20 cellular contexts compared by ENCODE assay signal in the genomic region with DNA sequence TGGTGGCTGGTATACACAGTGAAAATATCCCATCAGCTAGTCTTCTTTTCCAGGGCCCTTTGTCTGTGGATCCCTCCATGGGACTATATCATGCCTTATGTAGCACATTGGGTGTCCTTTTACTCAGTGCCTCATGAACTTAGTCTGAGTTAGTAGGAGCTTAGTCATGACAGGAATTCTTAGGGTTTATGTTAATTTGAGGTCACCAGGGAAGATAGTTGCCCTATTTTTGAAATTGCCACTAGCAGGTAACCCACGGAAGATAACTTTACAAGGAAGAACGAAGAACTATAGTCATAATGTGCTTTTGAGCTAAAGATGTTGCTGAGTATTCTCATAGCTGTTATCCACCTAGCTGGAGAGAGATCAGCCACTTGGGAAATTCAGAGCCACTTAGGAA. TPM values are rescaled to one million over a fixed set of nuclear protein-coding genes. Genes with fewer than 3 reads are reported as not detected.
A peak's percentile ranks its signal among the peaks of the same experiment; 100 is the strongest.
DNase-seq lines count a peak whose midpoint lies in the region; ATAC-seq, FAIRE-seq and TF ChIP-seq lines count a peak whose summit lies in the region.
"Had no signal": no experiment of that assay in that cellular context is flagged by ENCODE, and none has a peak within 500 bp of the region (broad histone marks: within the 10 kb centered on the region; RNA-seq: fewer than 3 reads in every experiment).

No MANE protein-coding gene starts in this region.

- H3K36me3 ChIP-seq in OCI-LY3 (replicated peaks; ENCODE audit: low read depth, low read length) (peaks cover 92% of the 10 kb centered on the region), upper lobe of left lung (peaks cover 22 to 100% (median 88%) of the 10 kb centered on the region in 4 donors)

- no peak overlapping the region for H3K9ac ChIP-seq in OCI-LY3 (ENCODE audit: low read length)
- H3K9ac ChIP-seq: BLaER1, GM23248 had no signal

- peak overlapping the region; percentile 49 for H3K4me2 ChIP-seq in OCI-LY3 (ENCODE audit: low read length)
- H3K4me2 ChIP-seq: BLaER1 had no signal

- H3K36me3 Mint-ChIP-seq in activated T-cell treated with anti-CD3 and anti-CD28 coated beads, Interleukin-2, amount 50 U/mL, for 24 hours (ENCODE audit: low read depth): peaks cover 98% of the 10 kb centered on the region

- peaks cover 61% of the 10 kb centered on the region for H4K20me1 ChIP-seq in OCI-LY3 (ENCODE audit: insufficient read depth, low read length)

- ATAC-seq in upper lobe of left lung (ENCODE audit: low FRiP score in 2 of 2) (no peak), GM18868 (IDR thresholded peaks at IDR 0.05; ENCODE audit: unreplicated experiment) (no peak)
- ATAC-seq: CD8-positive, alpha-beta T cell had no signal

- no peaks in the 10 kb centered on the region for H3K9me3 Mint-ChIP-seq in activated T-cell treated with anti-CD3 and anti-CD28 coated beads, Interleukin-2, amount 50 U/mL, for 24 hours
- H3K9me3 Mint-ChIP-seq: CD8-positive, alpha-beta T cell had no signal

- H3K27me3 Mint-ChIP-seq in activated T-cell treated with anti-CD3 and anti-CD28 coated beads, Interleukin-2, amount 50 U/mL, for 24 hours: no peaks in the 10 kb centered on the region

- no peak overlapping the region for H2AFZ ChIP-seq in OCI-LY3 (ENCODE audit: low read depth, low read length)
- H2AFZ ChIP-seq: GM23248 had no signal

- TF ChIP-seq CTCF in OCI-LY3 (IDR thresholded peaks at IDR 0.05; ENCODE audit: low read depth, low read length): no peak
- no peak for TF ChIP-seq CTCF in upper lobe of left lung (IDR thresholded peaks at IDR 0.05)

- peak; percentile 58 for FAIRE-seq in GM12892 (lab: Jason Lieb, UNC)
- FAIRE-seq: HTR-8/SVneo had no signal

- no peak overlapping the region for H3K4me3 Mint-ChIP-seq in activated T-cell treated with anti-CD3 and anti-CD28 coated beads, Interleukin-2, amount 50 U/mL, for 24 hours
- H3K4me3 Mint-ChIP-seq: CD8-positive, alpha-beta T cell had no signal

- H3K27me3 ChIP-seq in OCI-LY3 (ENCODE audit: low read depth, low read length) (peaks cover 7% of the 10 kb centered on the region; the same call in 1 of the 2 replicates), upper lobe of left lung (no peaks in the 10 kb centered on the region)
- H3K27me3 ChIP-seq: BLaER1 had no signal

- peak overlapping the region; percentile 16 for H3K27ac Mint-ChIP-seq in activated T-cell treated with anti-CD3 and anti-CD28 coated beads, Interleukin-2, amount 50 U/mL, for 24 hours
- H3K27ac Mint-ChIP-seq: CD8-positive, alpha-beta T cell had no signal

- no peaks in the 10 kb centered on the region for H3K79me2 ChIP-seq in OCI-LY3 (ENCODE audit: low read length)

- DNase-seq in activated T-cell treated with anti-CD3 and anti-CD28 coated beads, Interleukin-2, amount 50 U/mL, for 24 hours: no peak
- DNase-seq in activated T-cell treated with anti-CD3 and anti-CD28 coated beads, Interleukin-2, amount 50 U/mL, for 48 hours: no peak
- DNase-seq in GM12892 (ENCODE audit: insufficient read length) (no peak), iris pigment epithelial cell (ENCODE audit: low read depth) (peak; percentile 23), upper lobe of left lung (no peak)
- no peak for DNase-seq in effector CD8-positive, alpha-beta T cell (lab: John Stamatoyannopoulos, UW)
- DNase-seq: 8988T; Calu3; CD8-positive, alpha-beta T cell; DMS79 treated with DMSO at 0.1 percent for 48 hours; GF-D8; GM23248; IMR-90 had no signal

- H3K4me1 ChIP-seq in OCI-LY3 (ENCODE audit: low read length) (peaks cover 27% of the 10 kb centered on the region), upper lobe of left lung (no peaks in the 10 kb centered on the region)
- H3K4me1 ChIP-seq: BLaER1, HAP-1 had no signal

- TF ChIP-seq EP300 in upper lobe of left lung (IDR thresholded peaks at IDR 0.05): no peak

- H3K9me3 ChIP-seq in OCI-LY3 (ENCODE audit: insufficient read depth, low read length): no peaks in the 10 kb centered on the region
- no peaks in the 10 kb centered on the region for H3K9me3 ChIP-seq in upper lobe of left lung
- H3K9me3 ChIP-seq: BLaER1, HAP-1 had no signal

- H3K4me3 ChIP-seq in OCI-LY3 (ENCODE audit: low read length): peak overlapping the region; percentile 8; the same call in 1 of the 2 replicates
- H3K4me3 ChIP-seq in upper lobe of left lung: no peak overlapping the region
- H3K4me3 ChIP-seq: BLaER1, GM23248, HAP-1 had no signal

- H3K4me1 Mint-ChIP-seq in activated T-cell treated with anti-CD3 and anti-CD28 coated beads, Interleukin-2, amount 50 U/mL, for 24 hours (ENCODE audit: low read depth): peaks cover 17% of the 10 kb centered on the region

- H3K27ac ChIP-seq in OCI-LY3 (ENCODE audit: low read length) (peak overlapping the region; percentile 15; the same call in 1 of the 2 replicates), upper lobe of left lung (no peak overlapping the region)
- H3K27ac ChIP-seq: BLaER1, GM23248 had no signal

- 94 to 95% methylated on average over 2 of the region's 2 CpGs for WGBS in upper lobe of left lung, 2 donors

- TF ChIP-seq POLR2A in GM12892 (IDR thresholded peaks at IDR 0.05; ENCODE audit: low read depth, low read length) (no peak), upper lobe of left lung (IDR thresholded peaks at IDR 0.05) (no peak)

RNA-seq across cellular contexts. Expression of a gene that starts 14.8 kb away (rescaled TPM):
- polyA plus RNA-seq in GM12892 (2012; ENCODE audit: missing spikeins): 25.4 TPM
- total RNA-seq in upper lobe of left lung: 10 to 100 TPM in 2 of 6 donors, 1 to 10 TPM in 4; 2.5 to 14.0 (median 4.8) TPM

RNA-seq across cellular contexts. Expression of a gene that starts 22.7 kb away (rescaled TPM):
- polyA plus RNA-seq in GM12892 (2012; ENCODE audit: missing spikeins): 57.2 TPM
- total RNA-seq in upper lobe of left lung: 10 to 100 TPM; 19.8 to 48.6 (median 35.4) TPM

RNA-seq across cellular contexts. Expression of a gene that starts 22.8 kb away (rescaled TPM):
- polyA plus RNA-seq in GM12892 (2012; ENCODE audit: missing spikeins): 15.4 TPM
- 10 to 100 TPM in 5 of 6 donors, 1 to 10 TPM in 1; 6.4 to 32.5 (median 11.6) TPM for total RNA-seq in upper lobe of left lung

RNA-seq across cellular contexts. Expression of a gene that starts 49.1 kb away (rescaled TPM):
- polyA plus RNA-seq in GM12892 (2012; ENCODE audit: missing spikeins): not detected
- total RNA-seq in upper lobe of left lung: 1 to 10 TPM in 4 of 6 donors, under 1 TPM in 2; 0.46 to 9.6 (median 1.3) TPM
- total RNA-seq: A673; CD8-positive, alpha-beta T cell; GM23248; H4 had no signal
- polyA plus RNA-seq: GM23248 had no signal
